In genomic region chr14:30980980-30981379, GRCh38 we compare ENCODE assay signal across 1 cellular context.
A peak's percentile ranks its signal among the peaks of the same experiment; 100 is the strongest.
TF ChIP-seq lines count a peak whose summit lies in the region.

No MANE protein-coding gene starts in this region.

TF ChIP-seq in HepG2, 621 proteins besides CTCF, POLR2A, EP300 and RAD21 (continued from another document and continues in another):
- TF ChIP-seq DZIP1 (CRISPR knock-in tag; IDR thresholded peaks at IDR 0.05), result no peak
- TF ChIP-seq NPAS2 (CRISPR knock-in tag; IDR thresholded peaks at IDR 0.05; ENCODE audit: borderline replicate concordance), result no peak
- TF ChIP-seq JUND (CRISPR knock-in tag; IDR thresholded peaks at IDR 0.05), result no peak
- TF ChIP-seq CBX5 (CRISPR knock-in tag; IDR thresholded peaks at IDR 0.05; ENCODE audit: borderline replicate concordance), result 0 out of 2 replicates have a peak, but pooled peaks have one; percentile 24
- TF ChIP-seq NR2F6 (IDR thresholded peaks at IDR 0.05), result no peak
- TF ChIP-seq NR2F6 (CRISPR knock-in tag; IDR thresholded peaks at IDR 0.05), result 0 out of 2 replicates have a peak, but pooled peaks have one; percentile 14
- no peak for TF ChIP-seq EED (CRISPR knock-in tag; IDR thresholded peaks at IDR 0.05)
- TF ChIP-seq MYC (CRISPR knock-in tag; IDR thresholded peaks at IDR 0.05; ENCODE audit: borderline replicate concordance), result no peak
- TF ChIP-seq HMG20A (CRISPR knock-in tag; IDR thresholded peaks at IDR 0.05; ENCODE audit: borderline replicate concordance), result no peak
- no peak for TF ChIP-seq PBX2 (CRISPR knock-in tag; IDR thresholded peaks at IDR 0.05)
- peak; percentile 34 for TF ChIP-seq PHF5A (CRISPR knock-in tag; IDR thresholded peaks at IDR 0.05; ENCODE audit: low read depth, unreplicated experiment)
- TF ChIP-seq ZNF138 (CRISPR knock-in tag; IDR thresholded peaks at IDR 0.05; ENCODE audit: low read depth), result no peak
- TF ChIP-seq SNAPC4 (CRISPR knock-in tag; IDR thresholded peaks at IDR 0.05), result no peak
- TF ChIP-seq HES4 (CRISPR knock-in tag; IDR thresholded peaks at IDR 0.05; ENCODE audit: borderline replicate concordance), result no peak
- TF ChIP-seq ZNF883 (CRISPR knock-in tag; IDR thresholded peaks at IDR 0.05; ENCODE audit: not compliant biosample characterization), result no peak
- no peak for TF ChIP-seq ATF1 (CRISPR knock-in tag; IDR thresholded peaks at IDR 0.05)
- TF ChIP-seq CHCHD3 (CRISPR knock-in tag; IDR thresholded peaks at IDR 0.05), result no peak
- TF ChIP-seq AKNA (CRISPR knock-in tag; IDR thresholded peaks at IDR 0.05; ENCODE audit: borderline replicate concordance), result no peak
- no peak for TF ChIP-seq ZNF546 (CRISPR knock-in tag; conservative IDR thresholded peaks at IDR 0.05)
- no peak for TF ChIP-seq SIX4 (CRISPR knock-in tag; IDR thresholded peaks at IDR 0.05)
- TF ChIP-seq ADNP (CRISPR knock-in tag; IDR thresholded peaks at IDR 0.05), result peak; percentile 82; the same call in 1 of the 2 replicates
- TF ChIP-seq KMT2A (CRISPR knock-in tag; IDR thresholded peaks at IDR 0.05), result no peak
- TF ChIP-seq FOXA3 (CRISPR knock-in tag; IDR thresholded peaks at IDR 0.05), result 0 out of 2 replicates have a peak, but pooled peaks have one; percentile 16
- TF ChIP-seq PTBP1 (IDR thresholded peaks at IDR 0.05; ENCODE audit: low read depth, low read length, poor library complexity, severe bottlenecking), result no peak
- TF ChIP-seq SNAPC2 (CRISPR knock-in tag; IDR thresholded peaks at IDR 0.05), result no peak
- TF ChIP-seq TRIM22 (IDR thresholded peaks at IDR 0.05), result no peak
- TF ChIP-seq ZMYM3 (CRISPR knock-in tag; IDR thresholded peaks at IDR 0.05), result peak; percentile 91
- no peak for TF ChIP-seq SNAI1 (CRISPR knock-in tag; IDR thresholded peaks at IDR 0.05; ENCODE audit: borderline replicate concordance)
- TF ChIP-seq NFE2L1 (CRISPR knock-in tag; IDR thresholded peaks at IDR 0.05; ENCODE audit: borderline replicate concordance), result no peak
- TF ChIP-seq ZNF446 (CRISPR knock-in tag; IDR thresholded peaks at IDR 0.05), result no peak
- TF ChIP-seq FOSL2 (CRISPR knock-in tag; IDR thresholded peaks at IDR 0.05), result peak; percentile 32
- no peak for TF ChIP-seq CBFB (CRISPR knock-in tag; IDR thresholded peaks at IDR 0.05)
- TF ChIP-seq ZNF282 (IDR thresholded peaks at IDR 0.05; ENCODE audit: partially characterized antibody), result no peak
- TF ChIP-seq KDM1A (CRISPR knock-in tag; IDR thresholded peaks at IDR 0.05), result peak; percentile 67; the same call in 1 of the 2 replicates
- no peak for TF ChIP-seq RBFOX2 (IDR thresholded peaks at IDR 0.05; ENCODE audit: low read depth, low read length)
- TF ChIP-seq ZNF770 (CRISPR knock-in tag; IDR thresholded peaks at IDR 0.05), result peak; percentile 100
- no peak for TF ChIP-seq ZNF383 (CRISPR knock-in tag; IDR thresholded peaks at IDR 0.05; ENCODE audit: borderline replicate concordance)
- TF ChIP-seq ZNF737 (CRISPR knock-in tag; IDR thresholded peaks at IDR 0.05; ENCODE audit: borderline replicate concordance), result no peak
- TF ChIP-seq ZNF263 (CRISPR knock-in tag; IDR thresholded peaks at IDR 0.05), result peak; percentile 94
- no peak for TF ChIP-seq PHF8 (CRISPR knock-in tag; IDR thresholded peaks at IDR 0.05)
- TF ChIP-seq ZSCAN9 (CRISPR knock-in tag; IDR thresholded peaks at IDR 0.05; ENCODE audit: borderline replicate concordance), result no peak
- no peak for TF ChIP-seq ZNF850 (CRISPR knock-in tag; conservative IDR thresholded peaks at IDR 0.05)
- TF ChIP-seq MTERF4 (CRISPR knock-in tag; IDR thresholded peaks at IDR 0.05), result no peak
- TF ChIP-seq ZNF143 (CRISPR knock-in tag; IDR thresholded peaks at IDR 0.05), result no peak
- no peak for TF ChIP-seq ZUFSP (CRISPR knock-in tag; IDR thresholded peaks at IDR 0.05; ENCODE audit: borderline replicate concordance)
- no peak for TF ChIP-seq ZFAT (CRISPR knock-in tag; conservative IDR thresholded peaks at IDR 0.05)
- no peak for TF ChIP-seq HHEX (CRISPR knock-in tag; IDR thresholded peaks at IDR 0.05)
- TF ChIP-seq MIXL1 (CRISPR knock-in tag; IDR thresholded peaks at IDR 0.05), result 0 out of 2 replicates have a peak, but pooled peaks have one; percentile 46
